ENCODE assay signal across 8 cellular contexts in genomic region chr1:3796215-3797193, GRCh38. TPM values are rescaled to one million over a fixed set of nuclear protein-coding genes. Genes with fewer than 3 reads are reported as not detected.
A peak's percentile ranks its signal among the peaks of the same experiment; 100 is the strongest.
DNase-seq lines count a peak whose midpoint lies in the region; ATAC-seq, FAIRE-seq and TF ChIP-seq lines count a peak whose summit lies in the region.

Gene LRRC47 (minus strand): TSS chr1:3796498. CDS start chr1:3796476, 22 bp downstream.

- peak within 1 kb of the TSS; percentile 100 for H3K27ac Mint-ChIP-seq in WTC11

- H3K9ac ChIP-seq in smooth muscle cell (ENCODE audit: low read depth): peak within 1 kb of the TSS; percentile 82

- H3K27me3 ChIP-seq in bronchial epithelial cell (ENCODE audit: control insufficient read depth, insufficient read depth, low read length) (no peaks in the 10 kb centered on the region), smooth muscle cell (ENCODE audit: low read depth) (no peaks in the 10 kb centered on the region)

- POLR2A ChIA-PET in WTC11 (lab: Charles Lee): interaction anchor here (0.5 to 1.4 kb wide), 2 partner anchors 12 to 21 kb away, joined by 3 to 5 read pairs; no protein-coding TSS in a partner anchor

- TF ChIP-seq CTCF in WTC11 (IDR thresholded peaks at IDR 0.05): no peak
- TF ChIP-seq CTCF in bronchial epithelial cell (IDR thresholded peaks at IDR 0.05; ENCODE audit: insufficient read depth, low read length, severe bottlenecking): peak; percentile 7
- no peak for TF ChIP-seq CTCF in smooth muscle cell (IDR thresholded peaks at IDR 0.05; ENCODE audit: borderline replicate concordance, insufficient read depth, poor library complexity, severe bottlenecking)

- H3K27ac ChIP-seq in smooth muscle cell (ENCODE audit: low read depth): no peak within 1 kb of the TSS

- CTCF ChIA-PET in WTC11 (lab: Charles Lee): interaction anchor here (0.9 to 4.0 kb wide), 10 partner anchors 9 to 306 kb away, joined by 3 to 25 read pairs (median 6); partner anchors contain the start of genes C1orf174, CEP104 and DFFB

- peaks cover 45% of the 10 kb centered on the region for H4K20me1 ChIP-seq in smooth muscle cell (ENCODE audit: low read depth)

- ATAC-seq in GM18867 (IDR thresholded peaks at IDR 0.05; ENCODE audit: unreplicated experiment): peak; percentile 95
- ATAC-seq in HG03097 (IDR thresholded peaks at IDR 0.05; ENCODE audit: low FRiP score, unreplicated experiment): peak; percentile 93
- ATAC-seq in WTC11: peak; percentile 82

- H3K9me3 Mint-ChIP-seq in WTC11: peaks cover 8% of the 10 kb centered on the region

- peak within 1 kb of the TSS; percentile 92 for H3K4me3 Mint-ChIP-seq in WTC11

- H3K27me3 Mint-ChIP-seq in WTC11 (ENCODE audit: low read depth): peaks cover 7% of the 10 kb centered on the region

- 8% methylated on average over 62 of the region's 63 CpGs for WGBS in smooth muscle cell (ENCODE audit: low lambda C conversion rate)

- peak within 1 kb of the TSS; percentile 61 for H3K4me3 ChIP-seq in bronchial epithelial cell (ENCODE audit: low read depth, low read length)
- peak within 1 kb of the TSS; percentile 76 for H3K4me3 ChIP-seq in smooth muscle cell

- peaks cover 8% of the 10 kb centered on the region for H3K4me1 ChIP-seq in smooth muscle cell (ENCODE audit: low read depth)

- no peak for FAIRE-seq in bronchial epithelial cell (lab: Jason Lieb, UNC)

- H3K36me3 ChIP-seq in bronchial epithelial cell (ENCODE audit: control insufficient read depth, insufficient read depth, low read length) (peaks cover 2% of the 10 kb centered on the region), smooth muscle cell (ENCODE audit: low read depth) (no peaks in the 10 kb centered on the region)

- peaks cover 40% of the 10 kb centered on the region for H3K4me1 Mint-ChIP-seq in WTC11

- no peaks in the 10 kb centered on the region for H3F3A ChIP-seq in smooth muscle cell (ENCODE audit: low read depth)

- no peaks in the 10 kb centered on the region for H3K9me3 ChIP-seq in smooth muscle cell (replicated peaks; ENCODE audit: low read depth)

- in situ Hi-C loops in ACHN (cut with HindIII; ENCODE audit: low pct_ligation_motif_present, low pct_unique_long_range_greater_than_20kb, low sequenced_read_pairs): no loop called here

- H3K4me2 ChIP-seq in smooth muscle cell: peak within 1 kb of the TSS; percentile 100

- H3K36me3 Mint-ChIP-seq in WTC11: peaks cover 7% of the 10 kb centered on the region

- H3K79me2 ChIP-seq in smooth muscle cell (ENCODE audit: low read depth): peaks cover 43% of the 10 kb centered on the region

- DNase-seq in ACHN: peak; percentile 88
- peak; percentile 93 for DNase-seq in NCI-H345 (lab: John Stamatoyannopoulos, UW)
- peak; percentile 86 for DNase-seq in WTC11 (ENCODE audit: low spot score)
- DNase-seq in bronchial epithelial cell (ENCODE audit: low read depth): peak; percentile 72
- DNase-seq in iPS-NIHi7 (ENCODE audit: extremely low spot score): peak; percentile 94
- peak; percentile 67 for DNase-seq in smooth muscle cell (lab: John Stamatoyannopoulos, UW; ENCODE audit: unreplicated experiment)

- peak within 1 kb of the TSS; percentile 98 for H2AFZ ChIP-seq in smooth muscle cell (ENCODE audit: low read depth)

TF ChIP-seq in WTC11, 78 proteins besides CTCF, POLR2A, EP300 and RAD21 (continues in another document):
- TF ChIP-seq ZNF671 (CRISPR knock-in tag; IDR thresholded peaks at IDR 0.05): no peak
- TF ChIP-seq NFE2L1 (CRISPR knock-in tag; IDR thresholded peaks at IDR 0.05): 0 out of 2 replicates have a peak, but pooled peaks have one; percentile 16
- no peak for TF ChIP-seq STAT6 (CRISPR knock-in tag; conservative IDR thresholded peaks at IDR 0.05; ENCODE audit: low read depth)
- no peak; the same call in 1 of the 2 replicates for TF ChIP-seq FOXP4 (CRISPR knock-in tag; IDR thresholded peaks at IDR 0.05)
- TF ChIP-seq ATF2 (CRISPR knock-in tag; IDR thresholded peaks at IDR 0.05; ENCODE audit: borderline replicate concordance, low read depth): no peak
- TF ChIP-seq ZNF138 (CRISPR knock-in tag; conservative IDR thresholded peaks at IDR 0.05): no peak
- peak; percentile 77 for TF ChIP-seq NR2C2 (CRISPR knock-in tag; IDR thresholded peaks at IDR 0.05)
- no peak for TF ChIP-seq AFF4 (CRISPR knock-in tag; IDR thresholded peaks at IDR 0.05; ENCODE audit: borderline replicate concordance)
- no peak for TF ChIP-seq E2F4 (CRISPR knock-in tag; IDR thresholded peaks at IDR 0.05; ENCODE audit: borderline replicate concordance, low read depth)

RNA-seq across cellular contexts. Expression of gene LRRC47, which starts in this region (rescaled TPM):
- 70.6 to 92.4 TPM (median 71.0 TPM) in 3 replicates for total RNA-seq in WTC11 (2021)
- total RNA-seq in bronchial epithelial cell: 35.6 and 37.9 TPM in 2 replicates
- total RNA-seq in smooth muscle cell: 24.9 and 31.6 TPM in 2 replicates
- 37.3 and 38.0 TPM in 2 replicates for polyA plus RNA-seq in smooth muscle cell
